ENCODE assay signal across 23 cellular contexts in genomic region chr22:44287121-44287693, GRCh38. TPM values are rescaled to one million over a fixed set of nuclear protein-coding genes. Genes with fewer than 3 reads are reported as not detected.
"Had no signal": no experiment of that assay in that cellular context is flagged by ENCODE, and none has a peak within 500 bp of the region (broad histone marks: within the 10 kb centered on the region; RNA-seq: fewer than 3 reads in every experiment).

No MANE protein-coding gene starts in this region.

- H3K4me1 Mint-ChIP-seq: activated CD4-positive, alpha-beta T cell treated with anti-CD3 and anti-CD28 coated beads, Interleukin-2, amount 10 ng/mL, durations not matched to agents 7 days and 5 days; activated naive CD4-positive, alpha-beta T cell treated with anti-CD3 and anti-CD28 coated beads, Interleukin-2, amount 50 U/mL, for 24 hours; activated naive CD8-positive, alpha-beta T cell treated with anti-CD3 and anti-CD28 coated beads, Interleukin-2, amount 50 U/mL, for 24 hours had no signal

- H3K36me3 Mint-ChIP-seq: activated naive CD4-positive, alpha-beta T cell treated with anti-CD3 and anti-CD28 coated beads, Interleukin-2, amount 50 U/mL, for 24 hours; naive B cell; WTC11 had no signal

- H3K9me3 Mint-ChIP-seq: activated CD4-positive, alpha-beta T cell treated with anti-CD3 and anti-CD28 coated beads, Interleukin-2, amount 10 ng/mL, durations not matched to agents 7 days and 5 days; activated CD8-positive, alpha-beta T cell treated with anti-CD3 and anti-CD28 coated beads for 36 hours; activated naive CD4-positive, alpha-beta T cell treated with anti-CD3 and anti-CD28 coated beads, Interleukin-2, amount 50 U/mL, for 24 hours; activated naive CD8-positive, alpha-beta T cell treated with anti-CD3 and anti-CD28 coated beads, Interleukin-2, amount 50 U/mL, for 24 hours; activated T-cell treated with anti-CD3 and anti-CD28 coated beads, Interleukin-2, amount 50 U/mL, for 4 hours; activated T-helper 2 cell treated with anti-CD3 and anti-CD28 coated beads, Interferon-gamma antibody, Interleukin-2, Interleukin-4, amounts not matched to agents 10 μg/mL and 5 μg/mL and 100 μg/mL, durations not matched to agents 14 hours and 24 hours and 36 hours; effector memory CD8-positive, alpha-beta T cell; naive B cell; nephron progenitor cell; WTC11 had no signal

- H3K4me3 ChIP-seq: psoas muscle, testis, transverse colon had no signal

- H3K27ac Mint-ChIP-seq: activated CD4-positive, alpha-beta T cell treated with anti-CD3 and anti-CD28 coated beads, Interleukin-2, amount 10 ng/mL, durations not matched to agents 7 days and 5 days; activated CD8-positive, alpha-beta T cell treated with anti-CD3 and anti-CD28 coated beads for 36 hours; activated naive CD4-positive, alpha-beta T cell treated with anti-CD3 and anti-CD28 coated beads, Interleukin-2, amount 50 U/mL, for 24 hours; activated naive CD8-positive, alpha-beta T cell treated with anti-CD3 and anti-CD28 coated beads, Interleukin-2, amount 50 U/mL, for 24 hours; activated T-helper 2 cell treated with anti-CD3 and anti-CD28 coated beads, Interferon-gamma antibody, Interleukin-2, Interleukin-4, amounts not matched to agents 10 μg/mL and 5 μg/mL and 100 μg/mL, durations not matched to agents 14 hours and 24 hours and 36 hours; effector memory CD8-positive, alpha-beta T cell; nephron progenitor cell; WTC11 had no signal

- H3K27me3 Mint-ChIP-seq: activated CD4-positive, alpha-beta T cell treated with anti-CD3 and anti-CD28 coated beads, Interleukin-2, amount 10 ng/mL, durations not matched to agents 7 days and 5 days; activated CD8-positive, alpha-beta T cell treated with anti-CD3 and anti-CD28 coated beads for 36 hours had no signal

- H3K79me2 ChIP-seq: parathyroid adenoma had no signal

- H3K4me3 Mint-ChIP-seq: activated CD4-positive, alpha-beta T cell treated with anti-CD3 and anti-CD28 coated beads, Interleukin-2, amount 10 ng/mL, durations not matched to agents 7 days and 5 days; activated CD8-positive, alpha-beta T cell treated with anti-CD3 and anti-CD28 coated beads for 36 hours; activated naive CD4-positive, alpha-beta T cell treated with anti-CD3 and anti-CD28 coated beads, Interleukin-2, amount 50 U/mL, for 24 hours; activated naive CD8-positive, alpha-beta T cell treated with anti-CD3 and anti-CD28 coated beads, Interleukin-2, amount 50 U/mL, for 24 hours; activated T-cell treated with anti-CD3 and anti-CD28 coated beads, Interleukin-2, amount 50 U/mL, for 4 hours; effector memory CD8-positive, alpha-beta T cell; nephron progenitor cell; WTC11 had no signal

- H2AFZ ChIP-seq: parathyroid adenoma had no signal

- H3K9ac ChIP-seq: parathyroid adenoma had no signal

- H3K36me3 ChIP-seq: transverse colon had no signal

- H3K4me1 ChIP-seq: parathyroid adenoma, psoas muscle, testis had no signal

- DNase-seq: activated CD4-positive, alpha-beta T cell treated with anti-CD3 and anti-CD28 coated beads for 1 hour; activated CD4-positive, alpha-beta T cell treated with anti-CD3 and anti-CD28 coated beads, Interleukin-2, amount 10 ng/mL, durations not matched to agents 7 days and 5 days; activated CD8-positive, alpha-beta T cell treated with anti-CD3 and anti-CD28 coated beads for 36 hours; activated naive CD8-positive, alpha-beta T cell treated with anti-CD3 and anti-CD28 coated beads, Interleukin-2, amount 50 U/mL, for 24 hours; activated T-cell treated with anti-CD3 and anti-CD28 coated beads, Interleukin-2, amount 50 U/mL, for 4 hours; cortex of kidney; effector memory CD8-positive, alpha-beta T cell; erythroblast; hippocampal formation; left cardiac atrium; left ventricle myocardium superior; naive B cell; nephron progenitor cell; psoas muscle; stimulated activated CD4-positive, alpha-beta T cell treated with anti-CD3 and anti-CD28 coated beads, Interleukin-2, amount 100 ng/mL, for 48 hours; stimulated activated naive CD4-positive, alpha-beta T cell treated with Interleukin-2 at 50 U/mL for 16 hours; T-helper 2 cell; testis; transverse colon had no signal

- H3K9me3 ChIP-seq: psoas muscle, testis, transverse colon had no signal

- H3K27me3 ChIP-seq: testis, transverse colon had no signal

- ATAC-seq: activated CD8-positive, alpha-beta T cell treated with anti-CD3 and anti-CD28 coated beads for 36 hours; activated naive CD8-positive, alpha-beta T cell treated with anti-CD3 and anti-CD28 coated beads, Interleukin-2, amount 50 U/mL, for 24 hours; activated T-cell treated with anti-CD3 and anti-CD28 coated beads, Interleukin-2, amount 50 U/mL, for 4 hours; effector memory CD8-positive, alpha-beta T cell; left ventricle myocardium superior; psoas muscle; WTC11 had no signal

- H3K27ac ChIP-seq: parathyroid adenoma, psoas muscle, testis had no signal

RNA-seq across cellular contexts. Expression of gene SHISAL1, which starts 25.5 kb away (rescaled TPM):
- total RNA-seq: activated CD4-positive, alpha-beta T cell treated with anti-CD3 and anti-CD28 coated beads, Interleukin-2, amount 10 ng/mL, durations not matched to agents 7 days and 5 days; activated CD8-positive, alpha-beta T cell treated with anti-CD3 and anti-CD28 coated beads for 36 hours; activated T-cell treated with anti-CD3 and anti-CD28 coated beads, Interleukin-2, amount 50 U/mL, for 4 hours; activated T-helper 2 cell treated with anti-CD3 and anti-CD28 coated beads, Interferon-gamma antibody, Interleukin-2, Interleukin-4, amounts not matched to agents 10 μg/mL and 5 μg/mL and 100 μg/mL, durations not matched to agents 14 hours and 24 hours and 36 hours had no signal
